ENCODE assay signal across 12 cellular contexts in the genomic region with DNA sequence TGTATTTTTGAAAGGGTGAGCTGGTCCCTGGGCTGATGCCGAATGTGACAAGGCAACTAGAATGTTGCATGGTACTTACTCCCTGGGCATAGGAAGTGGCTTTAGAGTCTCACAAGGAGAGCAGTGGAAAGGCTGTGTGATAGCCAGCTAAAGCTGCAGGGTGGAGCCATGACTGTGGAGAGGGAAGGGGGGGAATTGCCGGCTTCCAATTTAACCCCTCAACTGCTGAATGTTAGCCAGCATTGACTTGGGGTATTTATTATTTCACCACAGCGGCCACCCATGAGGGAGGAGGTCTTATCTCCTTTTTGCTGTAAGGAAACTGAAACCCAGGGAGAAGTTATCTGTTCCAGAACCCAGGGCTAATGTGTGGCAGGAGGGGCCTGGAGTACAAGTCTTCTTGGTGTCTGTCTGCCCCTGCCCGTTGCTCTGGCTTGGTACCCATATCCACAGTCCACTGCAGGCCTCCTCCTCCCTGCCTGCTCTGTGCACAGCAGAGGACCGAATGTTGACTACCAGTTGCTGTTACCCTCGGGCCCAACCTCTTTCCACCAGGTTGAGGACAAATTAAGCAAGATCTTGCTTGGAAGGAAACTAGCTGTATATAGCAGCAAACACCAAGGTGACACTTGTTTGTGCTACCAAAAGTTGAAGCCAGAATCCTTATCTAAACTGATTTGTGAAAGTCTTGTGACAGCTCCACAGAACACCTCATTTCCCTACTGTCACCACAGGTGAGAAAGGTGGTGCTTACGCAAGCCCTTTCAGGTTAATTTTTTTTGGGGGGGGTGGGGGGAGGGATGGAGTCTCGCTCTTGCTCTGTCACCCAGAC. TPM values are rescaled to one million over a fixed set of nuclear protein-coding genes. Genes with fewer than 3 reads are reported as not detected.
DNase-seq lines count a peak whose midpoint lies in the region; ATAC-seq and TF ChIP-seq lines count a peak whose summit lies in the region.
"Had no signal": no experiment of that assay in that cellular context is flagged by ENCODE, and none has a peak within 500 bp of the region (broad histone marks: within the 10 kb centered on the region; RNA-seq: fewer than 3 reads in every experiment).

No MANE protein-coding gene starts in this region.

- no peak overlapping the region for H2AFZ ChIP-seq in smooth muscle cell (ENCODE audit: low read depth)

- H3K4me2 ChIP-seq in smooth muscle cell: peak overlapping the region; percentile 6

- peaks cover 27% of the 10 kb centered on the region for H3K79me2 ChIP-seq in smooth muscle cell (ENCODE audit: low read depth)

- H3K9me3 ChIP-seq in HUES48 (ENCODE audit: control insufficient read depth, insufficient read depth, low read length) (no peaks in the 10 kb centered on the region), ascending aorta (no peaks in the 10 kb centered on the region), smooth muscle cell (replicated peaks; ENCODE audit: low read depth) (no peaks in the 10 kb centered on the region)

- ATAC-seq in left lobe of liver (peak; percentile 19), HG02870 (IDR thresholded peaks at IDR 0.05; ENCODE audit: unreplicated experiment) (no peak)

- H3K4me1 ChIP-seq in HUES48 (ENCODE audit: control insufficient read depth, insufficient read depth, low read length) (peaks cover 51% of the 10 kb centered on the region), ascending aorta (peaks cover 40 to 88% of the 10 kb centered on the region in 2 donors), smooth muscle cell (ENCODE audit: low read depth) (peaks cover 50% of the 10 kb centered on the region)

- peaks cover 81% of the 10 kb centered on the region for H4K20me1 ChIP-seq in smooth muscle cell (ENCODE audit: low read depth)

- H3K36me3 ChIP-seq in HUES48 (ENCODE audit: control insufficient read depth, insufficient read depth, low read length) (no peaks in the 10 kb centered on the region), ascending aorta (no peaks in the 10 kb centered on the region), smooth muscle cell (ENCODE audit: low read depth) (no peaks in the 10 kb centered on the region)

- H3K27ac ChIP-seq in HUES48 (ENCODE audit: low read depth, low read length) (peak overlapping the region; percentile 8), ascending aorta (peak overlapping the region; percentile 94 to 95), smooth muscle cell (ENCODE audit: low read depth) (peak overlapping the region; percentile 13)
- H3K27ac ChIP-seq: epithelial cell of prostate had no signal

- no peak for DNase-seq in ascending aorta (ENCODE audit: low spot score in 2 of 2)
- no peak for DNase-seq in left lobe of liver (ENCODE audit: low spot score)
- no peak for DNase-seq in smooth muscle cell (lab: John Stamatoyannopoulos, UW; ENCODE audit: unreplicated experiment)
- DNase-seq in NCI-H2171 (lab: John Stamatoyannopoulos, UW): no peak
- DNase-seq in RPMI8226: no peak
- DNase-seq in stimulated activated CD4-positive, alpha-beta T cell treated with anti-CD3 and anti-CD28 coated beads, Interleukin-4, amount 100 ng/mL, for 4 hours: no peak
- DNase-seq: stimulated activated CD4-positive, alpha-beta T cell treated with anti-CD3 and anti-CD28 coated beads, Interleukin-4, amount 100 ng/mL, for 1 hour had no signal

- H3K9ac ChIP-seq in HUES48 (ENCODE audit: low read depth, low read length) (no peak overlapping the region), smooth muscle cell (ENCODE audit: low read depth) (no peak overlapping the region)

- intact Hi-C loops in ascending aorta (cut with DNase I): loop anchor here (10.0 kb wide), 1 partner anchor 137 kb away; a partner anchor contains a TSS

- H3F3A ChIP-seq in smooth muscle cell (ENCODE audit: low read depth): peaks cover 45% of the 10 kb centered on the region

- WGBS in smooth muscle cell (ENCODE audit: low lambda C conversion rate): 46% methylated on average over 8 of the region's 8 CpGs

- H3K27me3 ChIP-seq in HUES48 (ENCODE audit: control insufficient read depth, insufficient read depth, low read length) (no peaks in the 10 kb centered on the region), ascending aorta (no peaks in the 10 kb centered on the region), smooth muscle cell (ENCODE audit: low read depth) (no peaks in the 10 kb centered on the region)

- no peak overlapping the region for H3K4me3 ChIP-seq in HUES48 (ENCODE audit: low read depth, low read length)
- peak overlapping the region; percentile 18 to 24 for H3K4me3 ChIP-seq in ascending aorta
- H3K4me3 ChIP-seq in smooth muscle cell: no peak overlapping the region

- TF ChIP-seq CTCF in ascending aorta (IDR thresholded peaks at IDR 0.05): no peak
- TF ChIP-seq CTCF in smooth muscle cell (IDR thresholded peaks at IDR 0.05; ENCODE audit: borderline replicate concordance, insufficient read depth, poor library complexity, severe bottlenecking): no peak

RNA-seq across cellular contexts. Expression of a gene that starts 37.6 kb away (rescaled TPM):
- total RNA-seq in ascending aorta (107 TPM), left lobe of liver (33.0 TPM), smooth muscle cell (33.9 and 45.3 TPM in 2 replicates)
- 18.0 and 18.2 TPM in 2 replicates for polyA plus RNA-seq in smooth muscle cell

RNA-seq across cellular contexts. Expression of a gene that starts 55.9 kb away (rescaled TPM):
- total RNA-seq in ascending aorta (116 TPM), left lobe of liver (3.7 TPM), smooth muscle cell (not detected in 2 replicates)
- polyA plus RNA-seq in smooth muscle cell: not detected in 2 replicates
- total RNA-seq: activated T-helper 2 cell treated with anti-CD3 and anti-CD28 coated beads, Interferon-gamma antibody, Interleukin-2, Interleukin-4, amounts not matched to agents 10 μg/mL and 5 μg/mL and 100 μg/mL, durations not matched to agents 14 hours and 24 hours and 36 hours; MCF 10A had no signal

Comparison
In these comparisons a context has a peak if more than half of its experiments do, and no peak if none do; other contexts are left out.
1. H3K27ac ChIP-seq: peak in every context shown above with its lines; median percentile 94 in ascending aorta; 13 in smooth muscle cell; 8 in HUES48.
2. H3K4me3 ChIP-seq: peak in ascending aorta (2 of 2); none in HUES48 (single experiment) and smooth muscle cell (single experiment).
3. RNA of a gene that starts 55.9 kb away (total RNA-seq): 116 TPM in ascending aorta (single experiment); 3.7 TPM in left lobe of liver (single experiment) and not detected in smooth muscle cell; every median in the first group is over 10 times any median in the second.